In genomic region chr17:27415090-27415795, GRCh38 we compare ENCODE assay signal across 33 cellular contexts. TPM values are rescaled to one million over a fixed set of nuclear protein-coding genes. Genes with fewer than 3 reads are reported as not detected.
DNase-seq lines count a peak whose midpoint lies in the region; ATAC-seq and TF ChIP-seq lines count a peak whose summit lies in the region.
"Had no signal": no experiment of that assay in that cellular context is flagged by ENCODE, and none has a peak within 500 bp of the region (broad histone marks: within the 10 kb centered on the region; RNA-seq: fewer than 3 reads in every experiment).

No MANE protein-coding gene starts in this region.

- H3K27ac ChIP-seq in GM23338 (ENCODE audit: low read depth) (no peak overlapping the region), VCaP (peak overlapping the region; percentile 34), neuronal stem cell (replicated peaks; ENCODE audit: low read length) (no peak overlapping the region), transverse colon (no peak overlapping the region)
- H3K27ac ChIP-seq: 22Rv1, dorsolateral prefrontal cortex, esophagus squamous epithelium, Peyer's patch, skin epidermis, upper lobe of left lung had no signal

- no peak overlapping the region for H2BK15ac ChIP-seq in neuronal stem cell (ENCODE audit: low read length)

- H4K20me1 ChIP-seq in GM23338 (replicated peaks; ENCODE audit: insufficient read depth): no peaks in the 10 kb centered on the region

- no peak overlapping the region for H2BK120ac ChIP-seq in neuronal stem cell (ENCODE audit: low read depth, low read length)

- no peak overlapping the region for H3K9ac ChIP-seq in neuronal stem cell (ENCODE audit: low read depth, low read length, poor library complexity)

- no peak overlapping the region for H3K27ac Mint-ChIP-seq in GM23338
- H3K27ac Mint-ChIP-seq: activated CD4-positive, alpha-beta T cell treated with anti-CD3 and anti-CD28 coated beads, Interleukin-2, amount 10 ng/mL, durations not matched to agents 7 days and 5 days; activated naive CD4-positive, alpha-beta T cell treated with anti-CD3 and anti-CD28 coated beads for 36 hours; activated T-cell treated with anti-CD3 and anti-CD28 coated beads, Interleukin-2, amount 50 U/mL, for 72 hours; mesothelial cell of epicardium; naive thymus-derived CD4-positive, alpha-beta T cell; stimulated activated naive B cell treated with anti-CD40 and anti-IgM and Interleukin-4, amounts not matched to agents 10 μg/mL and 1 μg/mL and 100 μg/mL, for 72 hours had no signal

- DNase-seq in NCI-H1694 treated with DMSO at 0.1 percent for 48 hours (lab: John Stamatoyannopoulos, UW) (peak; percentile 11), NCI-H1694 (lab: John Stamatoyannopoulos, UW) (no peak), GM23338 (ENCODE audit: low spot score) (peak; percentile 18), neuronal stem cell (ENCODE audit: low spot score) (no peak), transverse colon (no peak), G401 (ENCODE audit: low spot score) (no peak)
- DNase-seq: activated CD4-positive, alpha-beta T cell treated with anti-CD3 and anti-CD28 coated beads, Interleukin-2, amount 10 ng/mL, durations not matched to agents 7 days and 5 days; activated naive CD4-positive, alpha-beta T cell treated with anti-CD3 and anti-CD28 coated beads for 36 hours; activated T-cell treated with anti-CD3 and anti-CD28 coated beads, Interleukin-2, amount 50 U/mL, for 72 hours; amygdala; dorsolateral prefrontal cortex; esophagus squamous epithelium; foreskin melanocyte; KG1; kidney glomerular epithelial cell; MG63; naive thymus-derived CD4-positive, alpha-beta T cell; NCI-H1105 treated with DMSO at 0.1 percent for 48 hours; NCI-H2081; NCI-H345; NCI-H69; Peyer's patch; SHP77; stimulated activated naive B cell treated with anti-CD40 and anti-IgM and Interleukin-4, amounts not matched to agents 10 μg/mL and 1 μg/mL and 100 μg/mL, for 72 hours; substantia nigra; upper lobe of left lung had no signal

- H4K8ac ChIP-seq in neuronal stem cell (ENCODE audit: low read depth, low read length): no peak overlapping the region

- no peaks in the 10 kb centered on the region for H3K9me3 Mint-ChIP-seq in GM23338
- H3K9me3 Mint-ChIP-seq: activated CD4-positive, alpha-beta T cell treated with anti-CD3 and anti-CD28 coated beads, Interleukin-2, amount 10 ng/mL, durations not matched to agents 7 days and 5 days; activated naive CD4-positive, alpha-beta T cell treated with anti-CD3 and anti-CD28 coated beads for 36 hours; activated T-cell treated with anti-CD3 and anti-CD28 coated beads, Interleukin-2, amount 50 U/mL, for 72 hours; CD4-positive, CD25-positive, alpha-beta regulatory T cell; mesothelial cell of epicardium; naive thymus-derived CD4-positive, alpha-beta T cell; stimulated activated naive B cell treated with anti-CD40 and anti-IgM and Interleukin-4, amounts not matched to agents 10 μg/mL and 1 μg/mL and 100 μg/mL, for 72 hours had no signal

- no peak overlapping the region for H3K23ac ChIP-seq in neuronal stem cell (ENCODE audit: low read depth, low read length, poor library complexity)

- no peak overlapping the region for H2AK5ac ChIP-seq in neuronal stem cell (ENCODE audit: low read depth, low read length)

- no peaks in the 10 kb centered on the region for H3K36me3 Mint-ChIP-seq in GM23338 (ENCODE audit: low read depth)
- H3K36me3 Mint-ChIP-seq: CD4-positive, CD25-positive, alpha-beta regulatory T cell; mesothelial cell of epicardium; naive thymus-derived CD4-positive, alpha-beta T cell; stimulated activated naive B cell treated with anti-CD40 and anti-IgM and Interleukin-4, amounts not matched to agents 10 μg/mL and 1 μg/mL and 100 μg/mL, for 72 hours had no signal

- H3K4me1 ChIP-seq in GM23338 (ENCODE audit: insufficient read depth) (peaks cover 4% of the 10 kb centered on the region; the same call in 1 of the 2 replicates), neuronal stem cell (ENCODE audit: control insufficient read depth in 2 of 2, insufficient read depth in 1 of 2, low read depth in 1 of 2, low read length in 2 of 2) (no peaks in the 10 kb centered on the region), transverse colon (no peaks in the 10 kb centered on the region)
- H3K4me1 ChIP-seq: esophagus squamous epithelium, Peyer's patch, upper lobe of left lung had no signal

- no peak for TF ChIP-seq POLR2A in transverse colon (IDR thresholded peaks at IDR 0.05)

- in situ Hi-C loops in transverse colon (cut with MboI; ENCODE audit: low pct_ligation_motif_present in 1 of 4, low pct_unique_long_range_greater_than_20kb in 1 of 4, low sequenced_read_pairs in 3 of 4) (loop anchor here in 1 of 4 donors (10.0 kb wide), 1 partner anchor 60 kb away; no protein-coding TSS in a partner anchor), G401 (cut with HindIII; ENCODE audit: low sequenced_read_pairs) (no loop called here)

- H3K14ac ChIP-seq in neuronal stem cell (ENCODE audit: low read length): no peak overlapping the region

- H3K4me2 ChIP-seq in GM23338 (no peak overlapping the region), neuronal stem cell (ENCODE audit: insufficient read depth, low read length, poor library complexity, severe bottlenecking) (no peak overlapping the region)

- WGBS in neuronal stem cell (ENCODE audit: extremely low coverage in 2 of 2, insufficient read length in 2 of 2, insufficient replicate concordance in 1 of 2), 2 donors: no CpG with 5 or more reads among the region's 6 CpGs
- 67 to 70% methylated on average over 2 to 6 of the region's 6 CpGs for WGBS in transverse colon (ENCODE audit: low coverage in 1 of 2), 2 donors

- peak overlapping the region; percentile 77 for H3K18ac ChIP-seq in neuronal stem cell (ENCODE audit: low read length)

- H3F3A ChIP-seq in GM23338 (replicated peaks; ENCODE audit: low read depth): no peaks in the 10 kb centered on the region

- H3K4me3 ChIP-seq in GM23338: no peak overlapping the region
- no peak overlapping the region for H3K4me3 ChIP-seq in neuronal stem cell (ENCODE audit: low read length in 2 of 2)
- no peak overlapping the region for H3K4me3 ChIP-seq in transverse colon
- H3K4me3 ChIP-seq: dorsolateral prefrontal cortex, esophagus squamous epithelium, GM12878, MG63, Peyer's patch, skin epidermis, upper lobe of left lung had no signal

- ATAC-seq in GM23338 (peak; percentile 39; the same call in 2 of the 3 replicates), HG03571 (IDR thresholded peaks at IDR 0.05; ENCODE audit: unreplicated experiment) (no peak)
- ATAC-seq: activated T-cell treated with anti-CD3 and anti-CD28 coated beads, Interleukin-2, amount 50 U/mL, for 72 hours; GM12878; naive thymus-derived CD4-positive, alpha-beta T cell; stimulated activated naive B cell treated with anti-CD40 and anti-IgM and Interleukin-4, amounts not matched to agents 10 μg/mL and 1 μg/mL and 100 μg/mL, for 72 hours had no signal

- TF ChIP-seq EP300 in transverse colon (IDR thresholded peaks at IDR 0.05; ENCODE audit: low read depth): no peak

- H2BK5ac ChIP-seq in neuronal stem cell (ENCODE audit: low read length): peak overlapping the region; percentile 44

- no peaks in the 10 kb centered on the region for H3K79me1 ChIP-seq in neuronal stem cell (ENCODE audit: low read depth, low read length)

- intact Hi-C loops in transverse colon (cut with DNase I; ENCODE audit: low total_unique reads): no loop called here

- no peaks in the 10 kb centered on the region for H3K9me3 ChIP-seq in neuronal stem cell (replicated peaks in 1 of 2; ENCODE audit: control insufficient read depth in 2 of 2, insufficient read depth in 1 of 2, low read depth in 1 of 2, low read length in 2 of 2)
- H3K9me3 ChIP-seq in transverse colon: no peaks in the 10 kb centered on the region
- H3K9me3 ChIP-seq: esophagus squamous epithelium, MG63, Peyer's patch, upper lobe of left lung had no signal

- H2BK12ac ChIP-seq in neuronal stem cell (ENCODE audit: low read length): no peak overlapping the region

- H3K27me3 ChIP-seq in GM23338 (ENCODE audit: insufficient read depth) (no peaks in the 10 kb centered on the region), neuronal stem cell (ENCODE audit: control insufficient read depth in 3 of 3, insufficient read depth in 3 of 3, low read depth in 1 of 3, low read length in 3 of 3) (peaks cover 0 to 34% (median 0%) of the 10 kb centered on the region in 3 experiments), transverse colon (no peaks in the 10 kb centered on the region)
- H3K27me3 ChIP-seq: dorsolateral prefrontal cortex, esophagus squamous epithelium, MG63, Peyer's patch, upper lobe of left lung had no signal

- H3K4me1 Mint-ChIP-seq in GM23338: 0 out of 3 replicates have a peak, but pooled peaks cover 4% of the 10 kb centered on the region
- H3K4me1 Mint-ChIP-seq: activated CD4-positive, alpha-beta T cell treated with anti-CD3 and anti-CD28 coated beads, Interleukin-2, amount 10 ng/mL, durations not matched to agents 7 days and 5 days; CD4-positive, CD25-positive, alpha-beta regulatory T cell; mesothelial cell of epicardium; stimulated activated naive B cell treated with anti-CD40 and anti-IgM and Interleukin-4, amounts not matched to agents 10 μg/mL and 1 μg/mL and 100 μg/mL, for 72 hours had no signal

- no peak overlapping the region for H3K4me3 Mint-ChIP-seq in GM23338
- H3K4me3 Mint-ChIP-seq: activated CD4-positive, alpha-beta T cell treated with anti-CD3 and anti-CD28 coated beads, Interleukin-2, amount 10 ng/mL, durations not matched to agents 7 days and 5 days; activated naive CD4-positive, alpha-beta T cell treated with anti-CD3 and anti-CD28 coated beads for 36 hours; activated T-cell treated with anti-CD3 and anti-CD28 coated beads, Interleukin-2, amount 50 U/mL, for 72 hours; CD4-positive, CD25-positive, alpha-beta regulatory T cell; mesothelial cell of epicardium; naive thymus-derived CD4-positive, alpha-beta T cell; stimulated activated naive B cell treated with anti-CD40 and anti-IgM and Interleukin-4, amounts not matched to agents 10 μg/mL and 1 μg/mL and 100 μg/mL, for 72 hours had no signal

- TF ChIP-seq CTCF in GM23338 (conservative IDR thresholded peaks at IDR 0.05; ENCODE audit: low read depth in 2 of 2) (no peak), VCaP (conservative IDR thresholded peaks at IDR 0.05) (0 out of 2 replicates have a peak, but pooled peaks have one; percentile 9), transverse colon (IDR thresholded peaks at IDR 0.05) (no peak)

- H3K36me3 ChIP-seq in GM23338 (ENCODE audit: insufficient read depth) (no peaks in the 10 kb centered on the region), neuronal stem cell (replicated peaks in 1 of 2; ENCODE audit: control insufficient read depth in 2 of 2, insufficient read depth in 2 of 2, low read length in 2 of 2) (no peaks in the 10 kb centered on the region), transverse colon (no peaks in the 10 kb centered on the region)
- H3K36me3 ChIP-seq: esophagus squamous epithelium, MG63, Peyer's patch, upper lobe of left lung had no signal

- no peak overlapping the region for H4K91ac ChIP-seq in neuronal stem cell (ENCODE audit: low read depth, low read length, poor library complexity)

- H3K9me2 ChIP-seq in GM23338 (ENCODE audit: insufficient read depth): no peaks in the 10 kb centered on the region

- peaks cover 2% of the 10 kb centered on the region for H3K27me3 Mint-ChIP-seq in GM23338 (ENCODE audit: insufficient read depth, low read depth, poor library complexity)
- H3K27me3 Mint-ChIP-seq: activated CD4-positive, alpha-beta T cell treated with anti-CD3 and anti-CD28 coated beads, Interleukin-2, amount 10 ng/mL, durations not matched to agents 7 days and 5 days; CD4-positive, CD25-positive, alpha-beta regulatory T cell; stimulated activated naive B cell treated with anti-CD40 and anti-IgM and Interleukin-4, amounts not matched to agents 10 μg/mL and 1 μg/mL and 100 μg/mL, for 72 hours had no signal

- H3K79me2 ChIP-seq in GM23338 (replicated peaks; ENCODE audit: insufficient read depth): no peaks in the 10 kb centered on the region

- peak overlapping the region; percentile 69 for H2AFZ ChIP-seq in GM23338
- H2AFZ ChIP-seq in neuronal stem cell (ENCODE audit: low read length): no peak overlapping the region

- no peak overlapping the region for H3K4ac ChIP-seq in neuronal stem cell (ENCODE audit: low read length)

RNA-seq across cellular contexts. Expression of gene KSR1, which starts 41.0 kb away (rescaled TPM):
- total RNA-seq in GM23338 (2014; rRNA removed; shearing (Covaris generic)): 35.6 and 53.2 TPM in 2 replicates
- polyA plus RNA-seq in GM23338 (2016; fragmentation: Nextera tagmentation; extraction: Ambion mirVana): 7.8 and 8.5 TPM in 2 replicates
- 19.3 TPM for polyA plus RNA-seq in neuronal stem cell (2013, experiment 1 of 2)
- polyA plus RNA-seq in neuronal stem cell (2013, experiment 2 of 2): 19.3 TPM
- total RNA-seq in transverse colon: 10 to 100 TPM in 3 of 4 donors, 1 to 10 TPM in 1; 8.2 to 55.7 (median 30.9) TPM
- total RNA-seq in G401 (2014; rRNA removed; shearing (Covaris generic)): 2.7 and 6.0 TPM in 2 replicates

Comparison
In these comparisons a context has a peak if more than half of its experiments do, and no peak if none do; other contexts are left out.
1. DNase-seq: peak in NCI-H1694 treated with DMSO at 0.1 percent for 48 hours (single experiment) and GM23338 (single experiment); none in NCI-H1694 (single experiment), neuronal stem cell (single experiment), transverse colon (single experiment) and G401 (single experiment).